Comparison of ENCODE assay signal across 1 cellular context in genomic region chr6:30893001-30893591, GRCh38.
TF ChIP-seq lines count a peak whose summit lies in the region.

No MANE protein-coding gene starts in this region.

TF ChIP-seq in endothelial cell of umbilical vein, 7 proteins besides CTCF, POLR2A, EP300 and RAD21:
- TF ChIP-seq EZH2 (IDR thresholded peaks at IDR 0.05; ENCODE audit: borderline replicate concordance, low read depth, low read length, severe bottlenecking) = no peak
- no peak for TF ChIP-seq POLR2AphosphoS5 (IDR thresholded peaks at IDR 0.05; ENCODE audit: insufficient read depth, low read depth, low read length)
- no peak for TF ChIP-seq JUN (IDR thresholded peaks at IDR 0.05; ENCODE audit: borderline replicate concordance, insufficient read depth, insufficient read length, low read depth)
- no peak for TF ChIP-seq FOS (IDR thresholded peaks at IDR 0.05; ENCODE audit: borderline replicate concordance, insufficient read depth, low read length)
- no peak for TF ChIP-seq MAX (IDR thresholded peaks at IDR 0.05; ENCODE audit: insufficient read depth, insufficient read length)
- no peak for TF ChIP-seq GATA2 (IDR thresholded peaks at IDR 0.05; ENCODE audit: insufficient read depth, insufficient read length, low read depth, low read length)
- no peak for TF ChIP-seq MYC (IDR thresholded peaks at IDR 0.05; ENCODE audit: low read depth, low read length)
TF ChIP-seq in endothelial cell of umbilical vein: peak in this region for 0.
